23 cellular contexts compared by ENCODE assay signal in genomic region chr10:78251041-78251434, GRCh38.
DNase-seq lines count a peak whose midpoint lies in the region; ATAC-seq and TF ChIP-seq lines count a peak whose summit lies in the region.
"Had no signal": no experiment of that assay in that cellular context is flagged by ENCODE, and none has a peak within 500 bp of the region (broad histone marks: within the 10 kb centered on the region; RNA-seq: fewer than 3 reads in every experiment).

No MANE protein-coding gene starts in this region.

- WGBS in suprapubic skin, result 87% methylated on average over 5 of the region's 6 CpGs

- POLR2A ChIA-PET in activated CD8-positive, alpha-beta T cell treated with anti-CD3 and anti-CD28 coated beads, Interleukin-2, amount 10 ng/mL, durations not matched to agents 7 days and 5 days (lab: Charles Lee), result no interaction called here
- POLR2A ChIA-PET in activated CD8-positive, alpha-beta T cell treated with anti-CD3 and anti-CD28 coated beads for 36 hours (lab: Charles Lee), result no interaction called here

- H3K36me3 Mint-ChIP-seq in activated CD8-positive, alpha-beta T cell treated with anti-CD3 and anti-CD28 coated beads, Interleukin-2, amount 10 ng/mL, durations not matched to agents 7 days and 5 days (ENCODE audit: low read depth), result no peaks in the 10 kb centered on the region
- H3K36me3 Mint-ChIP-seq in activated CD8-positive, alpha-beta T cell treated with anti-CD3 and anti-CD28 coated beads for 36 hours (ENCODE audit: low read depth), result no peaks in the 10 kb centered on the region
- H3K36me3 Mint-ChIP-seq in brain (no peaks in the 10 kb centered on the region), nephron progenitor cell (ENCODE audit: low read depth) (no peaks in the 10 kb centered on the region)

- no peak for ATAC-seq in activated CD8-positive, alpha-beta T cell treated with anti-CD3 and anti-CD28 coated beads, Interleukin-2, amount 10 ng/mL, durations not matched to agents 7 days and 5 days
- ATAC-seq in activated CD8-positive, alpha-beta T cell treated with anti-CD3 and anti-CD28 coated beads for 36 hours, result no peak
- no peak for ATAC-seq in HG03139 (IDR thresholded peaks at IDR 0.05; ENCODE audit: unreplicated experiment)
- ATAC-seq: HCT116 had no signal

- no peak for TF ChIP-seq EP300 in suprapubic skin (IDR thresholded peaks at IDR 0.05)

- H3K4me1 Mint-ChIP-seq in activated CD8-positive, alpha-beta T cell treated with anti-CD3 and anti-CD28 coated beads, Interleukin-2, amount 10 ng/mL, durations not matched to agents 7 days and 5 days (ENCODE audit: low read depth), result peaks cover 39% of the 10 kb centered on the region
- peaks cover 17% of the 10 kb centered on the region for H3K4me1 Mint-ChIP-seq in activated CD8-positive, alpha-beta T cell treated with anti-CD3 and anti-CD28 coated beads for 36 hours (ENCODE audit: low read depth)
- peaks cover 70% of the 10 kb centered on the region for H3K4me1 Mint-ChIP-seq in brain
- peaks cover 36% of the 10 kb centered on the region for H3K4me1 Mint-ChIP-seq in nephron progenitor cell

- no peak overlapping the region for H3K4me3 Mint-ChIP-seq in activated CD8-positive, alpha-beta T cell treated with anti-CD3 and anti-CD28 coated beads, Interleukin-2, amount 10 ng/mL, durations not matched to agents 7 days and 5 days
- H3K4me3 Mint-ChIP-seq in activated CD8-positive, alpha-beta T cell treated with anti-CD3 and anti-CD28 coated beads for 36 hours, result no peak overlapping the region
- H3K4me3 Mint-ChIP-seq in brain (no peak overlapping the region), nephron progenitor cell (no peak overlapping the region)
- H3K4me3 Mint-ChIP-seq: CD4-positive, alpha-beta T cell had no signal

- H3K27me3 Mint-ChIP-seq in activated CD8-positive, alpha-beta T cell treated with anti-CD3 and anti-CD28 coated beads, Interleukin-2, amount 10 ng/mL, durations not matched to agents 7 days and 5 days (ENCODE audit: low read depth), result peaks cover 6% of the 10 kb centered on the region
- peaks cover 9% of the 10 kb centered on the region for H3K27me3 Mint-ChIP-seq in activated CD8-positive, alpha-beta T cell treated with anti-CD3 and anti-CD28 coated beads for 36 hours
- no peaks in the 10 kb centered on the region for H3K27me3 Mint-ChIP-seq in brain
- H3K27me3 Mint-ChIP-seq in nephron progenitor cell (ENCODE audit: low read depth, poor library complexity), result peaks cover 15% of the 10 kb centered on the region

- no peaks in the 10 kb centered on the region for H3K9me3 ChIP-seq in suprapubic skin

- no peaks in the 10 kb centered on the region for H3K27me3 ChIP-seq in suprapubic skin

- H3K27ac ChIP-seq in suprapubic skin, result no peak overlapping the region
- H3K27ac ChIP-seq: 22Rv1, PC-9, RWPE1 had no signal

- peak overlapping the region; percentile 14 for H3K27ac Mint-ChIP-seq in activated CD8-positive, alpha-beta T cell treated with anti-CD3 and anti-CD28 coated beads, Interleukin-2, amount 10 ng/mL, durations not matched to agents 7 days and 5 days
- H3K27ac Mint-ChIP-seq in activated CD8-positive, alpha-beta T cell treated with anti-CD3 and anti-CD28 coated beads for 36 hours, result no peak overlapping the region
- H3K27ac Mint-ChIP-seq in brain (peak overlapping the region in 4 of 5 experiments; percentile 41 to 97 (median 55)), nephron progenitor cell (no peak overlapping the region)
- H3K27ac Mint-ChIP-seq: CD4-positive, alpha-beta T cell had no signal

- no peak overlapping the region for H3K4me3 ChIP-seq in suprapubic skin
- H3K4me3 ChIP-seq: PC-9 had no signal

- no peaks in the 10 kb centered on the region for H3K36me3 ChIP-seq in suprapubic skin

- no peaks in the 10 kb centered on the region for H3K9me3 Mint-ChIP-seq in activated CD8-positive, alpha-beta T cell treated with anti-CD3 and anti-CD28 coated beads, Interleukin-2, amount 10 ng/mL, durations not matched to agents 7 days and 5 days (ENCODE audit: insufficient read depth)
- peaks cover 1% of the 10 kb centered on the region for H3K9me3 Mint-ChIP-seq in activated CD8-positive, alpha-beta T cell treated with anti-CD3 and anti-CD28 coated beads for 36 hours
- H3K9me3 Mint-ChIP-seq in brain (peaks cover 5 to 18% (median 6%) of the 10 kb centered on the region in 5 experiments), nephron progenitor cell (peaks cover 8% of the 10 kb centered on the region)
- H3K9me3 Mint-ChIP-seq: CD4-positive, alpha-beta T cell had no signal

- intact Hi-C loops in activated CD8-positive, alpha-beta T cell treated with anti-CD3 and anti-CD28 coated beads for 36 hours (cut with micrococcal nuclease), result no loop called here

- DNase-seq in activated CD8-positive, alpha-beta T cell treated with anti-CD3 and anti-CD28 coated beads, Interleukin-2, amount 10 ng/mL, durations not matched to agents 7 days and 5 days, result no peak
- no peak for DNase-seq in activated CD8-positive, alpha-beta T cell treated with anti-CD3 and anti-CD28 coated beads for 36 hours
- peak; percentile 52 for DNase-seq in left kidney (ENCODE audit: low read depth, low spot score)
- DNase-seq in nephron progenitor cell, result no peak
- no peak for DNase-seq in superior temporal gyrus (ENCODE audit: extremely low spot score)
- DNase-seq in suprapubic skin (ENCODE audit: low spot score in 2 of 2), result no peak
- DNase-seq: Calu3; CD4-positive, alpha-beta T cell; EL; GOT3; Karpas-422; MM.1S; NCI-H1092; NCI-H1436 treated with DMSO at 0.1 percent for 48 hours; NCI-H2029; NCI-H2171; NCI-H526; PC-9 had no signal

- CTCF ChIA-PET in activated CD8-positive, alpha-beta T cell treated with anti-CD3 and anti-CD28 coated beads, Interleukin-2, amount 10 ng/mL, durations not matched to agents 7 days and 5 days (lab: Charles Lee), result interaction anchor here (1.4 to 1.5 kb wide), 2 partner anchors 51 to 204 kb away, joined by 3 to 9 read pairs; no protein-coding TSS in a partner anchor
- CTCF ChIA-PET in activated CD8-positive, alpha-beta T cell treated with anti-CD3 and anti-CD28 coated beads for 36 hours (lab: Charles Lee), result no interaction called here

- no peak for TF ChIP-seq POLR2A in suprapubic skin (IDR thresholded peaks at IDR 0.05)

- TF ChIP-seq CTCF in activated CD8-positive, alpha-beta T cell treated with anti-CD3 and anti-CD28 coated beads for 36 hours (IDR thresholded peaks at IDR 0.05), result no peak
- no peak for TF ChIP-seq CTCF in brain (conservative IDR thresholded peaks at IDR 0.05)
- TF ChIP-seq CTCF in nephron progenitor cell (IDR thresholded peaks at IDR 0.05), result no peak
- TF ChIP-seq CTCF in suprapubic skin (IDR thresholded peaks at IDR 0.05), result no peak

- no peaks in the 10 kb centered on the region for H3K4me1 ChIP-seq in suprapubic skin

Comparison
In these comparisons a context has a peak if more than half of its experiments do, and no peak if none do; other contexts are left out.
1. H3K27ac Mint-ChIP-seq: peak in activated CD8-positive, alpha-beta T cell treated with anti-CD3 and anti-CD28 coated beads, Interleukin-2, amount 10 ng/mL, durations not matched to agents 7 days and 5 days (single experiment) and brain (4 of 5); none in activated CD8-positive, alpha-beta T cell treated with anti-CD3 and anti-CD28 coated beads for 36 hours (single experiment) and nephron progenitor cell (single experiment).